Comparison of ENCODE assay signal across 8 cellular contexts in the genomic region with DNA sequence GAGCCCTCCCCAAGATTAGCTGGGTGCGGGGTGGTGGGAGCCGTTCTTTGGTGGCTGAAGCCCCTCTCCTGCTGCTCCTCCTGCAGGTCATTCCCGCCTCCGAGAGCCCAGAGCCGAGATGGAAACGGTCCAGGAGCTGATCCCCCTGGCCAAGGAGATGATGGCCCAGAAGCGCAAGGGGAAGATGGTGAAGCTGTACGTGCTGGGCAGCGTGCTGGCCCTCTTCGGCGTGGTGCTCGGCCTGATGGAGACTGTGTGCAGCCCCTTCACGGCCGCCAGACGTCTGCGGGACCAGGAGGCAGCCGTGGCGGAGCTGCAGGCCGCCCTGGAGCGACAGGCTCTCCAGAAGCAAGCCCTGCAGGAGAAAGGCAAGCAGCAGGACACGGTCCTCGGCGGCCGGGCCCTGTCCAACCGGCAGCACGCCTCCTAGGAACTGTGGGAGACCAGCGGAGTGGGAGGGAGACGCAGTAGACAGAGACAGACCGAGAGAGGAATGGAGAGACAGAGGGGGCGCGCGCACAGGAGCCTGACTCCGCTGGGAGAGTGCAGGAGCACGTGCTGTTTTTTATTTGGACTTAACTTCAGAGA. TPM values are rescaled to one million over a fixed set of nuclear protein-coding genes. Genes with fewer than 3 reads are reported as not detected.
DNase-seq lines count a peak whose midpoint lies in the region; TF ChIP-seq lines count a peak whose summit lies in the region.

No MANE protein-coding gene starts in this region.

- in situ Hi-C loops in brain microvascular endothelial cell (cut with HindIII; ENCODE audit: low pct_ligation_motif_present, low sequenced_read_pairs): loop anchor here (25.0 kb wide), 1 partner anchor 88 kb away; the partner anchor contains the start of gene CAMK1G

- H3K27me3 ChIP-seq in MG63 (peaks cover 33% of the 10 kb centered on the region), brain microvascular endothelial cell (replicated peaks) (peaks cover 47% of the 10 kb centered on the region), skeletal muscle satellite cell (ENCODE audit: control insufficient read depth, insufficient read depth, low read length) (peaks cover 74% of the 10 kb centered on the region)

- H3K9me3 ChIP-seq in MG63: peaks cover 11% of the 10 kb centered on the region; the same call in 1 of the 2 replicates
- H3K9me3 ChIP-seq in skeletal muscle satellite cell (replicated peaks; ENCODE audit: low read length): no peaks in the 10 kb centered on the region

- peak overlapping the region; percentile 96 for H3K4me2 ChIP-seq in skeletal muscle satellite cell (ENCODE audit: low read length)

- DNase-seq in Ammon's horn (ENCODE audit: low spot score): peak; percentile 45
- DNase-seq in MG63: no peak
- no peak for DNase-seq in brain microvascular endothelial cell
- DNase-seq in iPS-NIHi11 (ENCODE audit: low spot score): peak; percentile 53
- DNase-seq in NCI-H2107 (lab: John Stamatoyannopoulos, UW): no peak
- DNase-seq in NCI-H524 treated with DMSO at 0.1 percent for 48 hours (lab: John Stamatoyannopoulos, UW): no peak
- DNase-seq in effector CD4-positive, alpha-beta T cell: no peak

- H3K36me3 ChIP-seq in MG63 (no peaks in the 10 kb centered on the region), brain microvascular endothelial cell (replicated peaks) (no peaks in the 10 kb centered on the region), skeletal muscle satellite cell (ENCODE audit: insufficient read depth, low read length) (no peaks in the 10 kb centered on the region)

- peak overlapping the region; percentile 20; the same call in 1 of the 2 replicates for H3K4me3 ChIP-seq in MG63
- peak overlapping the region; percentile 57 for H3K4me3 ChIP-seq in brain microvascular endothelial cell (ENCODE audit: low read depth, low read length)
- peak overlapping the region; percentile 75 for H3K4me3 ChIP-seq in skeletal muscle satellite cell (ENCODE audit: low read length)

- peaks cover 19% of the 10 kb centered on the region for H3K4me1 ChIP-seq in skeletal muscle satellite cell (ENCODE audit: control insufficient read depth, insufficient read depth, low read length)

- TF ChIP-seq CTCF in brain microvascular endothelial cell (IDR thresholded peaks at IDR 0.05; ENCODE audit: low read depth, low read length, missing control alignments): no peak

- no peak overlapping the region for H3K9ac ChIP-seq in skeletal muscle satellite cell (ENCODE audit: low read depth, low read length)

- no peak overlapping the region for H3K27ac ChIP-seq in brain microvascular endothelial cell

RNA-seq across cellular contexts. Expression of gene G0S2, which starts 0.4 kb away (rescaled TPM):
- total RNA-seq in MG63 (2014; rRNA removed; shearing (Covaris generic); ENCODE audit: low replicate concordance): 4.7 TPM in 1 of 2 replicates, not detected in the other
- 15.3 and 17.2 TPM in 2 replicates for total RNA-seq in skeletal muscle satellite cell (2012; rRNA removed)

RNA-seq across cellular contexts. Expression of gene LAMB3, which starts 23.4 kb away (rescaled TPM):
- total RNA-seq in MG63 (2014; rRNA removed; shearing (Covaris generic); ENCODE audit: low replicate concordance): 1.5 and 4.7 TPM in 2 replicates
- 8.1 and 9.0 TPM in 2 replicates for total RNA-seq in skeletal muscle satellite cell (2012; rRNA removed)

RNA-seq across cellular contexts. Expression of gene HSD11B1, which starts 29.0 kb away (rescaled TPM):
- total RNA-seq in MG63 (2014; rRNA removed; shearing (Covaris generic); ENCODE audit: low replicate concordance): not detected in 2 replicates
- 3.8 and 40.0 TPM in 2 replicates for total RNA-seq in skeletal muscle satellite cell (2012; rRNA removed)

Comparison
In these comparisons a context has a peak if more than half of its experiments do, and no peak if none do; other contexts are left out.
1. DNase-seq: peak in Ammon's horn (single experiment) and iPS-NIHi11 (single experiment); none in MG63 (single experiment), brain microvascular endothelial cell (single experiment), NCI-H2107 (single experiment), NCI-H524 treated with DMSO at 0.1 percent for 48 hours (single experiment) and effector CD4-positive, alpha-beta T cell (single experiment).
2. H3K4me3 ChIP-seq: peak in every context shown above with its lines; median percentile 75 in skeletal muscle satellite cell; 57 in brain microvascular endothelial cell; 20 in MG63.